In genomic region chr17:67244621-67245072, GRCh38 we compare ENCODE assay signal across 1 cellular context.
A peak's percentile ranks its signal among the peaks of the same experiment; 100 is the strongest.
TF ChIP-seq lines count a peak whose summit lies in the region.

No MANE protein-coding gene starts in this region.

TF ChIP-seq in K562, 482 proteins besides CTCF, POLR2A, EP300 and RAD21 (continued from another document and continues in another):
- peak; percentile 57 for TF ChIP-seq HMGN3 (IDR thresholded peaks at IDR 0.05; ENCODE audit: borderline replicate concordance, extremely low read depth, insufficient read length, low read depth, low read length)
- peak; percentile 72 for TF ChIP-seq POLR2G (IDR thresholded peaks at IDR 0.05; ENCODE audit: low read depth, low read length)
- 0 out of 2 replicates have a peak, but pooled peaks have one; percentile 49 for TF ChIP-seq ZNF511 (CRISPR knock-in tag; IDR thresholded peaks at IDR 0.05)
- no peak for TF ChIP-seq POLR2B (IDR thresholded peaks at IDR 0.05; ENCODE audit: low read depth, partially characterized antibody)
- TF ChIP-seq, protein P1, sequence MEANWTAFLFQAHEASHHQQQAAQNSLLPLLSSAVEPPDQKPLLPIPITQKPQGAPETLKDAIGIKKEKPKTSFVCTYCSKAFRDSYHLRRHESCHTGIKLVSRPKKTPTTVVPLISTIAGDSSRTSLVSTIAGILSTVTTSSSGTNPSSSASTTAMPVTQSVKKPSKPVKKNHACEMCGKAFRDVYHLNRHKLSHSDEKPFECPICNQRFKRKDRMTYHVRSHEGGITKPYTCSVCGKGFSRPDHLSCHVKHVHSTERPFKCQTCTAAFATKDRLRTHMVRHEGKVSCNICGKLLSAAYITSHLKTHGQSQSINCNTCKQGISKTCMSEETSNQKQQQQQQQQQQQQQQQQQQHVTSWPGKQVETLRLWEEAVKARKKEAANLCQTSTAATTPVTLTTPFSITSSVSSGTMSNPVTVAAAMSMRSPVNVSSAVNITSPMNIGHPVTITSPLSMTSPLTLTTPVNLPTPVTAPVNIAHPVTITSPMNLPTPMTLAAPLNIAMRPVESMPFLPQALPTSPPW (CRISPR knock-in tag; IDR thresholded peaks at IDR 0.05): peak; percentile 81
- peak; percentile 84 for TF ChIP-seq ZBTB7A (IDR thresholded peaks at IDR 0.05; ENCODE audit: borderline replicate concordance, control insufficient read depth, low read depth, low read length)
- TF ChIP-seq ARID3A (IDR thresholded peaks at IDR 0.05; ENCODE audit: borderline replicate concordance, low read depth, low read length): no peak
- TF ChIP-seq ZKSCAN1 (IDR thresholded peaks at IDR 0.05; ENCODE audit: low read depth, low read length): no peak
- no peak for TF ChIP-seq ATF1 (CRISPR knock-in tag; IDR thresholded peaks at IDR 0.05)
- TF ChIP-seq ATF1 (tag; IDR thresholded peaks at IDR 0.05): no peak
- TF ChIP-seq BHLHE40 (IDR thresholded peaks at IDR 0.05; ENCODE audit: low read length): peak; percentile 66
- no peak for TF ChIP-seq PREB (CRISPR knock-in tag; IDR thresholded peaks at IDR 0.05)
- no peak for TF ChIP-seq ZEB2 (IDR thresholded peaks at IDR 0.05)
- no peak for TF ChIP-seq ELK3 (CRISPR knock-in tag; IDR thresholded peaks at IDR 0.05)
- no peak for TF ChIP-seq YY1 (IDR thresholded peaks at IDR 0.05; ENCODE audit: borderline replicate concordance in 1 of 3, control insufficient read depth in 1 of 3, extremely low read depth in 1 of 3, insufficient read depth in 3 of 3, insufficient read length in 1 of 3, insufficient replicate concordance in 2 of 3, low read depth in 1 of 3, low read length in 2 of 3)
- peak; percentile 81 for TF ChIP-seq ZNF740 (CRISPR knock-in tag; IDR thresholded peaks at IDR 0.05)
- peak in 1 of 2 experiments; percentile 55; a peak in 1 of 4 replicates for TF ChIP-seq ZNF740 (tag; IDR thresholded peaks at IDR 0.05)
- TF ChIP-seq UBTF (IDR thresholded peaks at IDR 0.05; ENCODE audit: borderline replicate concordance in 1 of 2, low read depth in 2 of 2, low read length in 2 of 2): peak in 1 of 2 experiments; percentile 69; a peak in 2 of 4 replicates
- 0 out of 2 replicates have a peak, but pooled peaks have one; percentile 22 for TF ChIP-seq CREB3L1 (IDR thresholded peaks at IDR 0.05; ENCODE audit: borderline replicate concordance, low read depth)
- TF ChIP-seq RBM17 (IDR thresholded peaks at IDR 0.05; ENCODE audit: borderline replicate concordance, low read depth, low read length): no peak
- TF ChIP-seq MAZ (CRISPR knock-in tag; conservative IDR thresholded peaks at IDR 0.05 in 1 of 2, IDR thresholded peaks at IDR 0.05 in 1 of 2): peak; percentile 19 to 57; a peak in 2 of 4 replicates
- TF ChIP-seq NUFIP1 (IDR thresholded peaks at IDR 0.05; ENCODE audit: partially characterized antibody): no peak
- TF ChIP-seq, protein P2, sequence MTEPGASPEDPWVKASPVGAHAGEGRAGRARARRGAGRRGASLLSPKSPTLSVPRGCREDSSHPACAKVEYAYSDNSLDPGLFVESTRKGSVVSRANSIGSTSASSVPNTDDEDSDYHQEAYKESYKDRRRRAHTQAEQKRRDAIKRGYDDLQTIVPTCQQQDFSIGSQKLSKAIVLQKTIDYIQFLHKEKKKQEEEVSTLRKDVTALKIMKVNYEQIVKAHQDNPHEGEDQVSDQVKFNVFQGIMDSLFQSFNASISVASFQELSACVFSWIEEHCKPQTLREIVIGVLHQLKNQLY (CRISPR knock-in tag; conservative IDR thresholded peaks at IDR 0.05): no peak
- no peak for TF ChIP-seq ZNF76 (CRISPR knock-in tag; IDR thresholded peaks at IDR 0.05; ENCODE audit: borderline replicate concordance)
- peak; percentile 97 for TF ChIP-seq RBBP5 (IDR thresholded peaks at IDR 0.05; ENCODE audit: borderline replicate concordance, insufficient read depth, low read length, poor library complexity, severe bottlenecking)
- no peak for TF ChIP-seq LARP7 (IDR thresholded peaks at IDR 0.05)
- no peak for TF ChIP-seq KHSRP (IDR thresholded peaks at IDR 0.05)
- TF ChIP-seq ZZZ3 (IDR thresholded peaks at IDR 0.05): no peak
- TF ChIP-seq ELK1 (CRISPR knock-in tag; IDR thresholded peaks at IDR 0.05): no peak
- TF ChIP-seq TFAP4 (CRISPR knock-in tag; IDR thresholded peaks at IDR 0.05; ENCODE audit: borderline replicate concordance): no peak
- TF ChIP-seq SAP30 (IDR thresholded peaks at IDR 0.05; ENCODE audit: borderline replicate concordance, insufficient read depth, low read depth, low read length, poor library complexity, severe bottlenecking): peak; percentile 78
- TF ChIP-seq, protein P3, sequence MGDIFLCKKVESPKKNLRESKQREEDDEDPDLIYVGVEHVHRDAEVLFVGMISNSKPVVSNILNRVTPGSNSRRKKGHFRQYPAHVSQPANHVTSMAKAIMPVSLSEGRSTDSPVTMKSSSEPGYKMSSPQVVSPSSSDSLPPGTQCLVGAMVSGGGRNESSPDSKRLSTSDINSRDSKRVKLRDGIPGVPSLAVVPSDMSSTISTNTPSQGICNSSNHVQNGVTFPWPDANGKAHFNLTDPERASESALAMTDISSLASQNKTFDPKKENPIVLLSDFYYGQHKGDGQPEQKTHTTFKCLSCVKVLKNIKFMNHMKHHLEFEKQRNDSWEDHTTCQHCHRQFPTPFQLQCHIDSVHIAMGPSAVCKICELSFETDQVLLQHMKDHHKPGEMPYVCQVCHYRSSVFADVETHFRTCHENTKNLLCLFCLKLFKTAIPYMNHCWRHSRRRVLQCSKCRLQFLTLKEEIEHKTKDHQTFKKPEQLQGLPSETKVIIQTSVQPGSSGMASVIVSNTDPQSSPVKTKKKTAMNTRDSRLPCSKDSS (IDR thresholded peaks at IDR 0.05; ENCODE audit: low read depth, partially characterized antibody): no peak
- TF ChIP-seq, protein P4, sequence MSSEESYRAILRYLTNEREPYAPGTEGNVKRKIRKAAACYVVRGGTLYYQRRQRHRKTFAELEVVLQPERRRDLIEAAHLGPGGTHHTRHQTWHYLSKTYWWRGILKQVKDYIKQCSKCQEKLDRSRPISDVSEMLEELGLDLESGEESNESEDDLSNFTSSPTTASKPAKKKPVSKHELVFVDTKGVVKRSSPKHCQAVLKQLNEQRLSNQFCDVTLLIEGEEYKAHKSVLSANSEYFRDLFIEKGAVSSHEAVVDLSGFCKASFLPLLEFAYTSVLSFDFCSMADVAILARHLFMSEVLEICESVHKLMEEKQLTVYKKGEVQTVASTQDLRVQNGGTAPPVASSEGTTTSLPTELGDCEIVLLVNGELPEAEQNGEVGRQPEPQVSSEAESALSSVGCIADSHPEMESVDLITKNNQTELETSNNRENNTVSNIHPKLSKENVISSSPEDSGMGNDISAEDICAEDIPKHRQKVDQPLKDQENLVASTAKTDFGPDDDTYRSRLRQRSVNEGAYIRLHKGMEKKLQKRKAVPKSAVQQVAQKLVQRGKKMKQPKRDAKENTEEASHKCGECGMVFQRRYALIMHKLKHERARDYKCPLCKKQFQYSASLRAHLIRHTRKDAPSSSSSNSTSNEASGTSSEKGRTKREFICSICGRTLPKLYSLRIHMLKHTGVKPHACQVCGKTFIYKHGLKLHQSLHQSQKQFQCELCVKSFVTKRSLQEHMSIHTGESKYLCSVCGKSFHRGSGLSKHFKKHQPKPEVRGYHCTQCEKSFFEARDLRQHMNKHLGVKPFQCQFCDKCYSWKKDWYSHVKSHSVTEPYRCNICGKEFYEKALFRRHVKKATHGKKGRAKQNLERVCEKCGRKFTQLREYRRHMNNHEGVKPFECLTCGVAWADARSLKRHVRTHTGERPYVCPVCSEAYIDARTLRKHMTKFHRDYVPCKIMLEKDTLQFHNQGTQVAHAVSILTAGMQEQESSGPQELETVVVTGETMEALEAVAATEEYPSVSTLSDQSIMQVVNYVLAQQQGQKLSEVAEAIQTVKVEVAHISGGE (CRISPR knock-in tag; IDR thresholded peaks at IDR 0.05): peak in 1 of 3 experiments; percentile 19; a peak in 1 of 6 replicates
- TF ChIP-seq, protein P5, sequence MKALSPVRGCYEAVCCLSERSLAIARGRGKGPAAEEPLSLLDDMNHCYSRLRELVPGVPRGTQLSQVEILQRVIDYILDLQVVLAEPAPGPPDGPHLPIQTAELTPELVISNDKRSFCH (CRISPR knock-in tag; IDR thresholded peaks at IDR 0.05): no peak
- TF ChIP-seq, protein P5 (tag; IDR thresholded peaks at IDR 0.05): 0 out of 2 replicates have a peak, but pooled peaks have one; percentile 31
- TF ChIP-seq SRSF7 (optimal IDR thresholded peaks at IDR 0.05; ENCODE audit: low read depth, low read length): no peak
- TF ChIP-seq ZNF584 (CRISPR knock-in tag; IDR thresholded peaks at IDR 0.05; ENCODE audit: low read depth): no peak
